1 cellular context compared by ENCODE assay signal in the genomic region with DNA sequence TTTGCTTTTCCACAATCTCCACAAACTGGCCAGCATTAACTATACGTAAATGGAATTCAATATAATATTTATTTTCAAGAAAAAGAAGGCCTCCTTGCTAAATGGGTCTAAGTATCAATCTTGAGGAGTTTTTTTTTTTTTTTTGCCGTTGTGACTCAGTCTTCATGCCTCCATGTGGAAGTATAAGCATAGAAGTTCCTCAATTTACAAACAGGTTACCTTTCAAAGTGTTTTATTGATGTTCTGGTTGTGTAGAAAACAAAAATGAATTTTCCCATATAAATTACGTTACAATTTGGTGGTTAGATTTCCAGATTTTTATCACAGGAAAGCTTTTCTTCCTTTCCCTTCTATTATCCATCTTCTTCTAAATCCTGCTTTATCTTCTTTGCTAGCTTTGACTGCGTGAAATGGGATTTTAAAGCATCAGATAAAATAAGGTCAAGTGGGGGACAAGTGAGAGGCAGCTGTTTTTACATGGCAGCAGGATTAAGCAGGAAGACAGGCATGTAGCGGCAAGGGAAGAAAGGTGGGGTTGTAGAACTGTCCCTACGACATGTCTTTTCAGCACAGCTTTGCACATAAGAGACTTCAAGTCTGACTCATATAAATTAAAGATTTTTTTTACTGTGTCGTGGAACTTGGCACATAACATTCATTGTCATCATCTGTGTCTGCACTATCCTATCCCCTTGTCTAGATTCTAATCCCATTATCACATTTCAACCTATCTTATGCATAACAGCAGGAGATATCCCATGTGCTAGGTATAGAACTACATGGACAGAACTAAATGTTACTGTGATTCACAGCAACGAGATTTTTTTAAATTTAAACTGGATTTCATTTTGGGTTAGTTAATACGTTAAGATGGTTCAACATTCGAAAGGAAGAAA.
TF ChIP-seq lines count a peak whose summit lies in the region.

No MANE protein-coding gene starts in this region.

TF ChIP-seq in SK-N-SH treated with all-trans-retinoic acid at 6 μM for 48 hours, 23 proteins besides CTCF, POLR2A, EP300 and RAD21:
- TF ChIP-seq CSRNP3 (CRISPR knock-in tag; IDR thresholded peaks at IDR 0.05) (no peak), RARB (CRISPR knock-in tag; IDR thresholded peaks at IDR 0.05) (no peak), SNAI2 (CRISPR knock-in tag; IDR thresholded peaks at IDR 0.05) (no peak), ZNF565 (CRISPR knock-in tag; conservative IDR thresholded peaks at IDR 0.05; ENCODE audit: low read depth) (no peak), BACH2 (CRISPR knock-in tag; IDR thresholded peaks at IDR 0.05; ENCODE audit: borderline replicate concordance) (no peak), ZNF8 (CRISPR knock-in tag; IDR thresholded peaks at IDR 0.05) (peak; percentile 88)
